1 cellular context compared by ENCODE assay signal in the genomic region with DNA sequence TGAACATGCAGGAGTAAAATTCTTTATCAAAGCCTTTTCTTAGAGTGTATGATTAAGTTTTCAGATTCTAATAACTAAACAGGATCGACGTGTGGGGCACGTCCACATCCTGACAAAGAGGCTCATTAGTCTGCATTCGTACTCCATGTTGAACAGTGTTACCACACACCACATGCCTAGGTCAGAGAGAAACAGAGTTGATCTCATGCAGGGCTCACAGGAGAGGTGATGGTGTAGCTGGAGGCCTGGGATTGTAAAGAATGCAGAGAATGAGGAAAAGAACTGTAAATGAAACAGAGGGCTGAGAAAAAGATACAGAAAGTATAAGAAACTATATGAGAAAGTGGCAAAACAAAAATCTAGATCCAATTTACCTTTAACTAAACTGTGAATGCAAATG.
TF ChIP-seq lines count a peak whose summit lies in the region.

No MANE protein-coding gene starts in this region.

TF ChIP-seq in H1, 55 proteins besides CTCF, POLR2A, EP300 and RAD21:
- no peak for TF ChIP-seq SP4 (IDR thresholded peaks at IDR 0.05; ENCODE audit: low read length)
- TF ChIP-seq SP1 (IDR thresholded peaks at IDR 0.05; ENCODE audit: low read depth, low read length): no peak
- TF ChIP-seq, protein P1, sequence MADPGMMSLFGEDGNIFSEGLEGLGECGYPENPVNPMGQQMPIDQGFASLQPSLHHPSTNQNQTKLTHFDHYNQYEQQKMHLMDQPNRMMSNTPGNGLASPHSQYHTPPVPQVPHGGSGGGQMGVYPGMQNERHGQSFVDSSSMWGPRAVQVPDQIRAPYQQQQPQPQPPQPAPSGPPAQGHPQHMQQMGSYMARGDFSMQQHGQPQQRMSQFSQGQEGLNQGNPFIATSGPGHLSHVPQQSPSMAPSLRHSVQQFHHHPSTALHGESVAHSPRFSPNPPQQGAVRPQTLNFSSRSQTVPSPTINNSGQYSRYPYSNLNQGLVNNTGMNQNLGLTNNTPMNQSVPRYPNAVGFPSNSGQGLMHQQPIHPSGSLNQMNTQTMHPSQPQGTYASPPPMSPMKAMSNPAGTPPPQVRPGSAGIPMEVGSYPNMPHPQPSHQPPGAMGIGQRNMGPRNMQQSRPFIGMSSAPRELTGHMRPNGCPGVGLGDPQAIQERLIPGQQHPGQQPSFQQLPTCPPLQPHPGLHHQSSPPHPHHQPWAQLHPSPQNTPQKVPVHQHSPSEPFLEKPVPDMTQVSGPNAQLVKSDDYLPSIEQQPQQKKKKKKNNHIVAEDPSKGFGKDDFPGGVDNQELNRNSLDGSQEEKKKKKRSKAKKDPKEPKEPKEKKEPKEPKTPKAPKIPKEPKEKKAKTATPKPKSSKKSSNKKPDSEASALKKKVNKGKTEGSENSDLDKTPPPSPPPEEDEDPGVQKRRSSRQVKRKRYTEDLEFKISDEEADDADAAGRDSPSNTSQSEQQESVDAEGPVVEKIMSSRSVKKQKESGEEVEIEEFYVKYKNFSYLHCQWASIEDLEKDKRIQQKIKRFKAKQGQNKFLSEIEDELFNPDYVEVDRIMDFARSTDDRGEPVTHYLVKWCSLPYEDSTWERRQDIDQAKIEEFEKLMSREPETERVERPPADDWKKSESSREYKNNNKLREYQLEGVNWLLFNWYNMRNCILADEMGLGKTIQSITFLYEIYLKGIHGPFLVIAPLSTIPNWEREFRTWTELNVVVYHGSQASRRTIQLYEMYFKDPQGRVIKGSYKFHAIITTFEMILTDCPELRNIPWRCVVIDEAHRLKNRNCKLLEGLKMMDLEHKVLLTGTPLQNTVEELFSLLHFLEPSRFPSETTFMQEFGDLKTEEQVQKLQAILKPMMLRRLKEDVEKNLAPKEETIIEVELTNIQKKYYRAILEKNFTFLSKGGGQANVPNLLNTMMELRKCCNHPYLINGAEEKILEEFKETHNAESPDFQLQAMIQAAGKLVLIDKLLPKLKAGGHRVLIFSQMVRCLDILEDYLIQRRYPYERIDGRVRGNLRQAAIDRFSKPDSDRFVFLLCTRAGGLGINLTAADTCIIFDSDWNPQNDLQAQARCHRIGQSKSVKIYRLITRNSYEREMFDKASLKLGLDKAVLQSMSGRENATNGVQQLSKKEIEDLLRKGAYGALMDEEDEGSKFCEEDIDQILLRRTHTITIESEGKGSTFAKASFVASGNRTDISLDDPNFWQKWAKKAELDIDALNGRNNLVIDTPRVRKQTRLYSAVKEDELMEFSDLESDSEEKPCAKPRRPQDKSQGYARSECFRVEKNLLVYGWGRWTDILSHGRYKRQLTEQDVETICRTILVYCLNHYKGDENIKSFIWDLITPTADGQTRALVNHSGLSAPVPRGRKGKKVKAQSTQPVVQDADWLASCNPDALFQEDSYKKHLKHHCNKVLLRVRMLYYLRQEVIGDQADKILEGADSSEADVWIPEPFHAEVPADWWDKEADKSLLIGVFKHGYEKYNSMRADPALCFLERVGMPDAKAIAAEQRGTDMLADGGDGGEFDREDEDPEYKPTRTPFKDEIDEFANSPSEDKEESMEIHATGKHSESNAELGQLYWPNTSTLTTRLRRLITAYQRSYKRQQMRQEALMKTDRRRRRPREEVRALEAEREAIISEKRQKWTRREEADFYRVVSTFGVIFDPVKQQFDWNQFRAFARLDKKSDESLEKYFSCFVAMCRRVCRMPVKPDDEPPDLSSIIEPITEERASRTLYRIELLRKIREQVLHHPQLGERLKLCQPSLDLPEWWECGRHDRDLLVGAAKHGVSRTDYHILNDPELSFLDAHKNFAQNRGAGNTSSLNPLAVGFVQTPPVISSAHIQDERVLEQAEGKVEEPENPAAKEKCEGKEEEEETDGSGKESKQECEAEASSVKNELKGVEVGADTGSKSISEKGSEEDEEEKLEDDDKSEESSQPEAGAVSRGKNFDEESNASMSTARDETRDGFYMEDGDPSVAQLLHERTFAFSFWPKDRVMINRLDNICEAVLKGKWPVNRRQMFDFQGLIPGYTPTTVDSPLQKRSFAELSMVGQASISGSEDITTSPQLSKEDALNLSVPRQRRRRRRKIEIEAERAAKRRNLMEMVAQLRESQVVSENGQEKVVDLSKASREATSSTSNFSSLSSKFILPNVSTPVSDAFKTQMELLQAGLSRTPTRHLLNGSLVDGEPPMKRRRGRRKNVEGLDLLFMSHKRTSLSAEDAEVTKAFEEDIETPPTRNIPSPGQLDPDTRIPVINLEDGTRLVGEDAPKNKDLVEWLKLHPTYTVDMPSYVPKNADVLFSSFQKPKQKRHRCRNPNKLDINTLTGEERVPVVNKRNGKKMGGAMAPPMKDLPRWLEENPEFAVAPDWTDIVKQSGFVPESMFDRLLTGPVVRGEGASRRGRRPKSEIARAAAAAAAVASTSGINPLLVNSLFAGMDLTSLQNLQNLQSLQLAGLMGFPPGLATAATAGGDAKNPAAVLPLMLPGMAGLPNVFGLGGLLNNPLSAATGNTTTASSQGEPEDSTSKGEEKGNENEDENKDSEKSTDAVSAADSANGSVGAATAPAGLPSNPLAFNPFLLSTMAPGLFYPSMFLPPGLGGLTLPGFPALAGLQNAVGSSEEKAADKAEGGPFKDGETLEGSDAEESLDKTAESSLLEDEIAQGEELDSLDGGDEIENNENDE (IDR thresholded peaks at IDR 0.05; ENCODE audit: insufficient replicate concordance, low read length): no peak
- no peak for TF ChIP-seq SRF (IDR thresholded peaks at IDR 0.05; ENCODE audit: low read depth, low read length)
- no peak for TF ChIP-seq POU5F1 (IDR thresholded peaks at IDR 0.05; ENCODE audit: low read depth, low read length)
- no peak for TF ChIP-seq JUND (IDR thresholded peaks at IDR 0.05; ENCODE audit: low read length)
